ENCODE assay signal across 25 cellular contexts in the genomic region with DNA sequence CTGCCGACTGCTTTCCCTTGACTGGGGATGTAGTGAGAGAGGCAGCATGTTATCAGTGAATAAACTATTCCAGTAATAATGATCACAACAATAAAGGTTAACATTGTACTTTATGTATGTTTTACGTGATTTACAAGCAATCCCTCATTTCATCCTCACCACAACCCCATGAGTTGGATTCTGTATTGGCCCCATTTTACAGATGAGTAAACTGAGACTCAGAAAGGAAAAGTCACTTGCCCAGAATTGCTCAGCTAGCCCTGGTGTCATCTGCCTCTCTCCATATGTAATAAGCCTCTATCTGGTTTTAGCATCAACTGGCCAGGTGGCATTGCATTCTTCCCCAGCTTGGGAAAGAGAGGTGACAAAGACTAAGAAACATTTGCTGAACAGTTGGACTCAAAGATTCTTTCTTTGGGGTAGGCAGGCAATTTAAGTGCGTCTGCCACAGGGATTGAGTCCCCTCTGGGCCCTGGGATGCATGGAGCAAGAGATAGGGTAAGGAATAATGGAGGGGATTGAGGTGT. TPM values are rescaled to one million over a fixed set of nuclear protein-coding genes. Genes with fewer than 3 reads are reported as not detected.
"Had no signal": no experiment of that assay in that cellular context is flagged by ENCODE, and none has a peak within 500 bp of the region (broad histone marks: within the 10 kb centered on the region; RNA-seq: fewer than 3 reads in every experiment).

No MANE protein-coding gene starts in this region.

- H3K4me3 ChIP-seq: gastrocnemius medialis, suprapubic skin, thyroid gland, uterus had no signal

- H3K4me3 Mint-ChIP-seq: naive B cell had no signal

- H3K9me3 ChIP-seq: gastrocnemius medialis, lower lobe of right lung, suprapubic skin, thyroid gland, upper lobe of left lung had no signal

- H3K27ac ChIP-seq: gastrocnemius medialis, suprapubic skin, thyroid gland, uterus had no signal

- H3K27me3 ChIP-seq: left lung, suprapubic skin, thyroid gland, upper lobe of left lung, uterus had no signal

- ATAC-seq: gastrocnemius medialis, heart right ventricle, lower lobe of right lung had no signal

- H3K4me1 ChIP-seq: gastrocnemius medialis, thyroid gland, uterus had no signal

- H3K36me3 Mint-ChIP-seq: naive B cell had no signal

- DNase-seq: cerebellar nuclear complex; effector CD8-positive, alpha-beta T cell; gastrocnemius medialis; heart right ventricle; hypothalamus; islet precursor cell; left lung; lower lobe of right lung; mesenchymal stem cell; midbrain; naive B cell; posterior cingulate gyrus; small intestine; stimulated activated CD4-positive, alpha-beta T cell treated with anti-CD3 and anti-CD28 coated beads, Interleukin-2, amount 100 ng/mL, for 48 hours; stimulated activated naive CD4-positive, alpha-beta T cell treated with Interleukin-2 at 50 U/mL for 16 hours; thyroid gland; upper lobe of left lung; uterus had no signal

- H3K36me3 ChIP-seq: gastrocnemius medialis, heart right ventricle, left lung, lower lobe of right lung, suprapubic skin, thyroid gland, upper lobe of left lung, uterus had no signal

- FAIRE-seq: colon, small intestine had no signal

RNA-seq across cellular contexts. Expression of a gene that starts 2.2 kb away (rescaled TPM):
- total RNA-seq: dermis microvascular lymphatic vessel endothelial cell, fibroblast of villous mesenchyme, osteocyte, pulmonary artery endothelial cell had no signal
- polyA plus RNA-seq: neural cell had no signal

RNA-seq across cellular contexts. Expression of a gene that starts 38.8 kb away (rescaled TPM):
- total RNA-seq: dermis microvascular lymphatic vessel endothelial cell, fibroblast of villous mesenchyme, osteocyte, pulmonary artery endothelial cell had no signal
- polyA plus RNA-seq: neural cell had no signal

RNA-seq across cellular contexts. Expression of a gene that starts 58.9 kb away (rescaled TPM):
- total RNA-seq: dermis microvascular lymphatic vessel endothelial cell, fibroblast of villous mesenchyme, lower lobe of right lung, osteocyte, pulmonary artery endothelial cell, suprapubic skin, thyroid gland had no signal
- polyA plus RNA-seq: heart right ventricle, neural cell had no signal
